In the genomic region with DNA sequence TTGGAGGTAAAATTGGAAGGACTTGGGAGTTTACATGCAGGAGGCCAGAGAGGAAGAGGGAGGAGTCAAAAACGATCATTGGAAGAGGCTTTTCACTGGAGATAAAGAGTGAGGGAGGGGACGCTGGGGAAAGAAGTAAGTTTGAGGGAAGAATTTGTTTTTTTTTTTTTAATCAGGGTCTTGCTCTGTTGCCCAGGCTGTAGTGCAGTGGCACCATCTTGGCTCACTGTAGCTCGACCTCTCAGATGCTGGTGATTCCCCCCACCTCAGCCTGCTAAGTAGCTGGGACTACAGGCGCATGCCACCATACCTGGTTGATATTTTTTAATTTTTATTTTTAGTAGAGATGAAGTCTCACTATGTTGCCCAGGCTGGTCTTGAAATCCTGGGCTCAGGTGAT, we compare ENCODE assay signal across 16 cellular contexts. TPM values are rescaled to one million over a fixed set of nuclear protein-coding genes. Genes with fewer than 3 reads are reported as not detected.
A peak's percentile ranks its signal among the peaks of the same experiment; 100 is the strongest.
DNase-seq lines count a peak whose midpoint lies in the region; ATAC-seq, FAIRE-seq and TF ChIP-seq lines count a peak whose summit lies in the region.
"Had no signal": no experiment of that assay in that cellular context is flagged by ENCODE, and none has a peak within 500 bp of the region (broad histone marks: within the 10 kb centered on the region; RNA-seq: fewer than 3 reads in every experiment).

No MANE protein-coding gene starts in this region.

- no peaks in the 10 kb centered on the region for H3K36me3 ChIP-seq in Caco-2 (ENCODE audit: control insufficient read depth, insufficient read depth, low read length)
- H3K36me3 ChIP-seq in MM.1S (replicated peaks; ENCODE audit: insufficient read depth, low read length), result no peaks in the 10 kb centered on the region
- no peaks in the 10 kb centered on the region for H3K36me3 ChIP-seq in hepatocyte (replicated peaks; ENCODE audit: insufficient read depth, low read depth)
- peaks cover 0 to 11% of the 10 kb centered on the region in 2 donors for H3K36me3 ChIP-seq in psoas muscle (ENCODE audit: insufficient read depth in 1 of 2, low read depth in 1 of 2)
- no peaks in the 10 kb centered on the region for H3K36me3 ChIP-seq in kidney (ENCODE audit: control insufficient read depth in 1 of 2, insufficient read depth in 2 of 2, low read length in 2 of 2)
- H3K36me3 ChIP-seq: BLaER1 had no signal

- H3K9me2 ChIP-seq in MM.1S (replicated peaks; ENCODE audit: insufficient read depth, low read length) (no peaks in the 10 kb centered on the region), hepatocyte (replicated peaks; ENCODE audit: insufficient read depth) (no peaks in the 10 kb centered on the region)

- H3K27ac ChIP-seq in MM.1S (ENCODE audit: low read length), result no peak overlapping the region
- H3K27ac ChIP-seq in hepatocyte, result peak overlapping the region; percentile 59
- H3K27ac ChIP-seq in psoas muscle, result peak overlapping the region; percentile 30
- no peak overlapping the region for H3K27ac ChIP-seq in kidney (ENCODE audit: low read depth in 2 of 2, low read length in 2 of 2)
- H3K27ac ChIP-seq: BLaER1 had no signal

- POLR2A ChIA-PET in Caco-2 (lab: Charles Lee), result interaction anchor here (0.6 kb wide), 1 partner anchor 35 kb away, joined by 3 read pairs; no protein-coding TSS in a partner anchor

- H4K20me1 ChIP-seq in MM.1S (ENCODE audit: insufficient read depth, low read length) (no peaks in the 10 kb centered on the region), hepatocyte (ENCODE audit: insufficient read depth, poor library complexity, severe bottlenecking) (no peaks in the 10 kb centered on the region)
- H4K20me1 ChIP-seq: BLaER1 had no signal

- DNase-seq in Caco-2 (no peak), MM.1S (no peak), hepatocyte (ENCODE audit: low spot score) (no peak), psoas muscle (no peak), NAMALWA (ENCODE audit: low spot score) (no peak), NCI-H2029 treated with DMSO at 0.1 percent for 48 hours (lab: John Stamatoyannopoulos, UW) (no peak), kidney (no peak)
- DNase-seq: 8988T, AML-193, DMS53, GF-D8, H7 had no signal

- peaks cover 11% of the 10 kb centered on the region for H3K9me3 Mint-ChIP-seq in Caco-2 (ENCODE audit: unreplicated experiment)

- no peak overlapping the region for H3K4me3 Mint-ChIP-seq in Caco-2 (ENCODE audit: unreplicated experiment)
- H3K4me3 Mint-ChIP-seq: CD8-positive, alpha-beta memory T cell; IgD-negative memory B cell had no signal

- 77% methylated on average over 4 of the region's 4 CpGs for WGBS in hepatocyte (ENCODE audit: low lambda C conversion rate, missing lambda C conversion rate)
- 71 to 78% (median 72%) methylated on average over 4 of the region's 4 CpGs for WGBS in psoas muscle, 3 donors

- intact Hi-C loops in Caco-2 (cut with micrococcal nuclease; ENCODE audit: unreplicated experiment) (loop anchor here (10.0 kb wide), 1 partner anchor 66 kb away; no protein-coding TSS in a partner anchor), psoas muscle (cut with DNase I) (no loop called here), kidney (cut with DNase I) (no loop called here)

- H3K36me3 Mint-ChIP-seq in Caco-2 (ENCODE audit: insufficient read depth, unreplicated experiment), result peaks cover 4% of the 10 kb centered on the region
- H3K36me3 Mint-ChIP-seq: CD8-positive, alpha-beta memory T cell; IgD-negative memory B cell had no signal

- TF ChIP-seq CTCF in Caco-2 (IDR thresholded peaks at IDR 0.05; ENCODE audit: insufficient read depth in 1 of 2, low read depth in 1 of 2, low read length in 1 of 2, severe bottlenecking in 1 of 2, unreplicated experiment in 1 of 2) (no peak), MM.1S (IDR thresholded peaks at IDR 0.05; ENCODE audit: low read length) (no peak), hepatocyte (IDR thresholded peaks at IDR 0.05; ENCODE audit: poor library complexity) (no peak), psoas muscle (IDR thresholded peaks at IDR 0.05) (no peak), kidney (IDR thresholded peaks at IDR 0.05; ENCODE audit: borderline replicate concordance, extremely low read depth, insufficient read depth) (no peak)

- ATAC-seq in psoas muscle, result no peak

- H3K9me3 ChIP-seq in Caco-2 (0 out of 2 replicates have a peak, but pooled peaks cover 3% of the 10 kb centered on the region), MM.1S (replicated peaks; ENCODE audit: insufficient read depth, low read length) (no peaks in the 10 kb centered on the region), hepatocyte (ENCODE audit: low read depth) (no peaks in the 10 kb centered on the region), psoas muscle (peaks cover 6% of the 10 kb centered on the region), kidney (ENCODE audit: control insufficient read depth in 1 of 2, low read length in 2 of 2) (peaks cover 0 to 7% of the 10 kb centered on the region in 2 donors)

- no TSS peak for BruUV-seq in Caco-2 (replicated peaks; lab: Mats Ljungman, UMichigan)

- H3K4me2 ChIP-seq in MM.1S (ENCODE audit: low read depth, low read length) (no peak overlapping the region), hepatocyte (no peak overlapping the region)
- H3K4me2 ChIP-seq: BLaER1 had no signal

- H3K4me1 Mint-ChIP-seq in Caco-2 (ENCODE audit: low read depth, unreplicated experiment), result peaks cover 21% of the 10 kb centered on the region
- H3K4me1 Mint-ChIP-seq: CD8-positive, alpha-beta memory T cell; IgD-negative memory B cell had no signal

- peak overlapping the region; percentile 11 for H3K27ac Mint-ChIP-seq in Caco-2 (ENCODE audit: unreplicated experiment)
- H3K27ac Mint-ChIP-seq: IgD-negative memory B cell had no signal

- H3K4me1 ChIP-seq in Caco-2 (peaks cover 17% of the 10 kb centered on the region), MM.1S (ENCODE audit: low read length) (no peaks in the 10 kb centered on the region), hepatocyte (ENCODE audit: insufficient read depth) (peaks cover 4% of the 10 kb centered on the region), psoas muscle (no peaks in the 10 kb centered on the region), kidney (ENCODE audit: control insufficient read depth in 1 of 2, insufficient read depth in 1 of 2, low read depth in 1 of 2, low read length in 2 of 2) (no peaks in the 10 kb centered on the region)
- H3K4me1 ChIP-seq: BLaER1 had no signal

- no peaks in the 10 kb centered on the region for H3K27me3 Mint-ChIP-seq in Caco-2 (ENCODE audit: insufficient read depth, unreplicated experiment)

- H3K4me3 ChIP-seq in Caco-2 (ENCODE audit: low read depth, low read length), result no peak overlapping the region
- no peak overlapping the region for H3K4me3 ChIP-seq in MM.1S (ENCODE audit: low read length)
- H3K4me3 ChIP-seq in hepatocyte, result no peak overlapping the region
- H3K4me3 ChIP-seq in psoas muscle, result no peak overlapping the region
- H3K4me3 ChIP-seq in kidney (ENCODE audit: low read length in 2 of 2), result no peak overlapping the region
- H3K4me3 ChIP-seq: BLaER1 had no signal

- CTCF ChIA-PET in Caco-2 (lab: Charles Lee), result interaction anchor here (0.5 kb wide), 1 partner anchor 12 kb away, joined by 3 read pairs; no protein-coding TSS in a partner anchor

- H3K79me2 ChIP-seq in MM.1S (ENCODE audit: low read length), result no peaks in the 10 kb centered on the region
- H3K79me2 ChIP-seq in hepatocyte, result no peaks in the 10 kb centered on the region

- H3K9ac ChIP-seq in MM.1S (ENCODE audit: low read length), result no peak overlapping the region
- no peak overlapping the region for H3K9ac ChIP-seq in kidney (ENCODE audit: low read length in 2 of 2)
- H3K9ac ChIP-seq: BLaER1 had no signal

- H2AFZ ChIP-seq in MM.1S (ENCODE audit: low read length) (0 out of 2 replicates have a peak overlapping the region, but pooled peaks have one; percentile 33), hepatocyte (no peak overlapping the region)

- H3K27me3 ChIP-seq in Caco-2 (replicated peaks; ENCODE audit: control insufficient read depth, insufficient read depth, low read length) (no peaks in the 10 kb centered on the region), MM.1S (replicated peaks; ENCODE audit: insufficient read depth, low read length) (no peaks in the 10 kb centered on the region), hepatocyte (no peaks in the 10 kb centered on the region), psoas muscle (ENCODE audit: insufficient read depth in 3 of 3, low read length in 2 of 3) (no peaks in the 10 kb centered on the region)
- H3K27me3 ChIP-seq: BLaER1 had no signal

- no peaks in the 10 kb centered on the region for H3F3A ChIP-seq in MM.1S (ENCODE audit: insufficient read depth, low read length)

- FAIRE-seq in kidney (lab: Jason Lieb, UNC), result no peak

RNA-seq across cellular contexts. Expression of a gene that starts 1.2 kb away (rescaled TPM):
- total RNA-seq in Caco-2 (2022) (0.30 TPM in 1 of 2 replicates, not detected in the other), hepatocyte (0.68 and 0.87 TPM in 2 replicates), psoas muscle (1 to 10 TPM; 1.1 to 7.0 (median 1.8) TPM), kidney (5.4 TPM)
- polyA plus RNA-seq in hepatocyte (0.24 and 0.95 TPM in 2 replicates), psoas muscle (under 1 TPM; 0.05 to 0.48 (median 0.23) TPM), kidney (ENCODE audit: insufficient read depth, low read depth, low replicate concordance) (3.8 TPM)
- total RNA-seq: CD8-positive, alpha-beta memory T cell had no signal
- polyA plus RNA-seq: CD8-positive, alpha-beta memory T cell; IgD-negative memory B cell had no signal

RNA-seq across cellular contexts. Expression of a gene that starts 17.0 kb away (rescaled TPM):
- total RNA-seq in Caco-2 (2022), result 21.4 and 22.3 TPM in 2 replicates
- 9.8 and 15.7 TPM in 2 replicates for total RNA-seq in hepatocyte
- 5.0 and 13.5 TPM in 2 replicates for polyA plus RNA-seq in hepatocyte
- total RNA-seq in psoas muscle, result not detected
- polyA plus RNA-seq in psoas muscle, result under 1 TPM in 2 of 3 donors, not detected in 1; 0.05 to 0.07 TPM
- total RNA-seq in kidney, result not detected
- 237 TPM for polyA plus RNA-seq in kidney (ENCODE audit: insufficient read depth, low read depth, low replicate concordance)
- total RNA-seq: CD8-positive, alpha-beta memory T cell; H7; HT-29 had no signal
- polyA plus RNA-seq: CD8-positive, alpha-beta memory T cell; IgD-negative memory B cell had no signal

Comparison
In these comparisons a context has a peak if more than half of its experiments do, and no peak if none do; other contexts are left out.
1. H3K27ac ChIP-seq: peak in hepatocyte (single experiment) and psoas muscle (single experiment); none in MM.1S (single experiment) and kidney (0 of 2).
2. RNA of a gene that starts 17.0 kb away (total RNA-seq): 21.4 to 22.3 TPM in Caco-2 and 9.8 to 15.7 TPM in hepatocyte; not detected in kidney (single experiment) and not detected in psoas muscle; every median in the first group is over 10 times any median in the second.